22 cellular contexts compared by ENCODE assay signal in the genomic region with DNA sequence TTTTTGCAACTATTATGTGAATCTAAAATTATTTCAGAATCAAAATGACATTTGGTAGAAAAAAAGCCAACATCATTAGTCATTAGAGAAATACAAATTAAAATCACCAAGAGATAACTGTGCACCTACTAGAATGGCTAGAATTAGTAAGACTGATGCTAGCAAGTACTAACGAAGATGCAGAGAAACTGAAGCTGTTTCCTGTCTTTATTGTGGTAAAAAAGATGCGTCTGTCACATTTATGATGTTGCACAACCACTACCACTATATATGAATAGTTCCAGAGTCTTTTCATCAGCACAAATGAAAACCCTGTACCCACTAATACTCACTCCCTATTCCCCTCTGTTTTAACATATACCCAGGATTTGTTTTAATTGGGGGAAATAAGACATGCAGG. TPM values are rescaled to one million over a fixed set of nuclear protein-coding genes. Genes with fewer than 3 reads are reported as not detected.
DNase-seq lines count a peak whose midpoint lies in the region; ATAC-seq, FAIRE-seq and TF ChIP-seq lines count a peak whose summit lies in the region.
"Had no signal": no experiment of that assay in that cellular context is flagged by ENCODE, and none has a peak within 500 bp of the region (broad histone marks: within the 10 kb centered on the region; RNA-seq: fewer than 3 reads in every experiment).

No MANE protein-coding gene starts in this region.

- BruUV-seq in HepG2 (replicated peaks; lab: Mats Ljungman, UMichigan) (no TSS peak), IMR-90 (replicated peaks; lab: Mats Ljungman, UMichigan) (no TSS peak), Caco-2 (replicated peaks; lab: Mats Ljungman, UMichigan) (no TSS peak)

- 3% methylated on average over 2 of the region's 2 CpGs for WGBS in HepG2 (ENCODE audit: low lambda C conversion rate)
- 30% methylated on average over 2 of the region's 2 CpGs for WGBS in right lobe of liver (ENCODE audit: insufficient coverage, low coverage, low lambda C conversion rate, missing lambda C conversion rate)
- WGBS in IMR-90 (ENCODE audit: extremely low coverage in 2 of 2, insufficient read length in 1 of 2), 2 experiments = no CpG with 5 or more reads among the region's 2 CpGs

- H3K36me3 ChIP-seq in HepG2 (replicated peaks in 1 of 2; ENCODE audit: control insufficient read depth in 1 of 2, insufficient read depth in 2 of 2, low read length in 2 of 2) (no peaks in the 10 kb centered on the region), right lobe of liver (no peaks in the 10 kb centered on the region), IMR-90 (ENCODE audit: control insufficient read depth, insufficient read depth, low read length) (no peaks in the 10 kb centered on the region), bronchial epithelial cell (ENCODE audit: control insufficient read depth, insufficient read depth, low read length) (no peaks in the 10 kb centered on the region), Caco-2 (ENCODE audit: control insufficient read depth, insufficient read depth, low read length) (no peaks in the 10 kb centered on the region)
- H3K36me3 ChIP-seq: BLaER1 had no signal

- peaks cover 0 to 33% of the 10 kb centered on the region in 2 experiments; a peak in 3 of 5 replicates for H3K27me3 ChIP-seq in HepG2 (ENCODE audit: control insufficient read depth in 1 of 2, insufficient read depth in 2 of 2, low read length in 2 of 2)
- no peaks in the 10 kb centered on the region for H3K27me3 ChIP-seq in right lobe of liver
- peaks cover 38% of the 10 kb centered on the region for H3K27me3 ChIP-seq in IMR-90 (ENCODE audit: control insufficient read depth, insufficient read depth, low read length)
- no peaks in the 10 kb centered on the region for H3K27me3 ChIP-seq in bronchial epithelial cell (ENCODE audit: control insufficient read depth, insufficient read depth, low read length)
- H3K27me3 ChIP-seq in Caco-2 (replicated peaks; ENCODE audit: control insufficient read depth, insufficient read depth, low read length) = no peaks in the 10 kb centered on the region
- H3K27me3 ChIP-seq: BLaER1 had no signal

- in situ Hi-C loops in HepG2 (cut with HindIII; ENCODE audit: extremely low pct_ligation_motif_present, low pct_unique_long_range_greater_than_20kb) (no loop called here), IMR-90 (cut with MboI; ENCODE audit: low sequenced_read_pairs) (no loop called here)

- no peak overlapping the region for H3K23ac ChIP-seq in IMR-90 (ENCODE audit: low read depth, low read length)

- H3K4ac ChIP-seq in IMR-90 (ENCODE audit: low read depth, low read length) = no peak overlapping the region

- no peak overlapping the region for H2AK5ac ChIP-seq in IMR-90 (ENCODE audit: low read depth, low read length)

- H4K20me1 ChIP-seq in HepG2 (ENCODE audit: insufficient read depth, low read length) = no peaks in the 10 kb centered on the region
- H4K20me1 ChIP-seq in IMR-90 (ENCODE audit: insufficient read depth, low read length) = no peaks in the 10 kb centered on the region
- H4K20me1 ChIP-seq: BLaER1 had no signal

- H3K4me2 ChIP-seq in HepG2 (ENCODE audit: low read depth, low read length) (no peak overlapping the region), IMR-90 (ENCODE audit: low read depth, low read length) (no peak overlapping the region)
- H3K4me2 ChIP-seq: BLaER1 had no signal

- no peak overlapping the region for H2BK20ac ChIP-seq in IMR-90 (ENCODE audit: low read depth, low read length)

- TF ChIP-seq RAD21 in HepG2 (CRISPR knock-in tag; IDR thresholded peaks at IDR 0.05) (no peak), IMR-90 (IDR thresholded peaks at IDR 0.05; ENCODE audit: low read length) (no peak)

- no peak for TF ChIP-seq POLR2A in HepG2 (IDR thresholded peaks at IDR 0.05; ENCODE audit: insufficient read depth in 1 of 2, low read depth in 2 of 2, low read length in 2 of 2)
- TF ChIP-seq POLR2A in right lobe of liver (IDR thresholded peaks at IDR 0.05) = no peak
- no peak for TF ChIP-seq POLR2A in IMR-90 (IDR thresholded peaks at IDR 0.05; ENCODE audit: low read depth, low read length)

- no peak overlapping the region for H2BK120ac ChIP-seq in IMR-90 (ENCODE audit: low read depth, low read length)

- H3K9ac ChIP-seq in HepG2 (ENCODE audit: insufficient read depth, low read depth, low read length) (no peak overlapping the region), IMR-90 (ENCODE audit: low read depth, low read length) (no peak overlapping the region)
- H3K9ac ChIP-seq: BLaER1, GM23248 had no signal

- CTCF ChIA-PET in HepG2 (lab: Yijun Ruan, JAX; ENCODE audit: low intra/inter-chr PET ratio, low total read pairs) = no interaction called here
- CTCF ChIA-PET in IMR-90 (lab: Yijun Ruan, JAX) = no interaction called here
- CTCF ChIA-PET in Caco-2 (lab: Charles Lee) = no interaction called here

- H3K27ac ChIP-seq in HepG2 (ENCODE audit: extremely low read length, insufficient read depth, low read length) (no peak overlapping the region), right lobe of liver (no peak overlapping the region), IMR-90 (ENCODE audit: insufficient read depth, low read length) (no peak overlapping the region)
- H3K27ac ChIP-seq: 22Rv1, BLaER1, GM23248 had no signal

- intact Hi-C loops in HepG2 (cut with micrococcal nuclease; ENCODE audit: unreplicated experiment) = no loop called here
- intact Hi-C loops in right lobe of liver (cut with DNase I) = no loop called here
- intact Hi-C loops in IMR-90 (cut with micrococcal nuclease) = no loop called here
- intact Hi-C loops in Caco-2 (cut with micrococcal nuclease; ENCODE audit: unreplicated experiment) = no loop called here

- H3K27me3 Mint-ChIP-seq in Caco-2 (ENCODE audit: insufficient read depth, unreplicated experiment) = peaks cover 4% of the 10 kb centered on the region

- no peaks in the 10 kb centered on the region for H3K79me1 ChIP-seq in IMR-90 (ENCODE audit: low read depth in 1 of 2, low read length in 2 of 2)

- no peak overlapping the region for H4K91ac ChIP-seq in IMR-90 (ENCODE audit: insufficient read depth, low read depth, low read length)

- dilution Hi-C loops in IMR-90 (cut with HindIII; ENCODE audit: low sequenced_read_pairs, unreplicated experiment) = no loop called here

- H3K4me1 ChIP-seq in HepG2 (ENCODE audit: insufficient read depth, low read length) (no peaks in the 10 kb centered on the region), right lobe of liver (no peaks in the 10 kb centered on the region), IMR-90 (ENCODE audit: control insufficient read depth, insufficient read depth, low read length) (no peaks in the 10 kb centered on the region), Caco-2 (peaks cover 3% of the 10 kb centered on the region; the same call in 1 of the 2 replicates)
- H3K4me1 ChIP-seq: BLaER1 had no signal

- H2BK15ac ChIP-seq in IMR-90 (ENCODE audit: low read depth, low read length) = no peak overlapping the region

- DNase-seq in HepG2 (ENCODE audit: low spot score) = no peak
- DNase-seq in right lobe of liver = no peak
- no peak for DNase-seq in IMR-90
- no peak for DNase-seq in bronchial epithelial cell (ENCODE audit: low read depth)
- DNase-seq in activated naive CD4-positive, alpha-beta T cell (lab: John Stamatoyannopoulos, UW) = no peak
- no peak for DNase-seq in Caco-2
- DNase-seq: Calu3; CD4-positive, alpha-beta T cell; CD8-positive, alpha-beta memory T cell; DMS53; DMS79 treated with DMSO at 0.1 percent for 48 hours; GM23248; H7; HCEC 1CT had no signal

- no peak overlapping the region for H3K56ac ChIP-seq in IMR-90 (ENCODE audit: extremely low read depth, insufficient read depth, low read length)

- peaks cover 4% of the 10 kb centered on the region for H3K4me1 Mint-ChIP-seq in Caco-2 (ENCODE audit: low read depth, unreplicated experiment)
- H3K4me1 Mint-ChIP-seq: B cell; CD14-positive monocyte; CD8-positive, alpha-beta memory T cell had no signal

- no peak overlapping the region for H2BK5ac ChIP-seq in IMR-90 (ENCODE audit: low read depth, low read length, poor library complexity, severe bottlenecking)

- H2AK9ac ChIP-seq in IMR-90 (replicated peaks; ENCODE audit: low read depth, low read length, poor library complexity) = no peak overlapping the region

- TF ChIP-seq EP300 in HepG2 (IDR thresholded peaks at IDR 0.05; ENCODE audit: low read depth in 2 of 2, low read length in 2 of 2) (no peak), HepG2 (CRISPR knock-in tag; IDR thresholded peaks at IDR 0.05; ENCODE audit: borderline replicate concordance) (no peak)

- no peak overlapping the region for H2AFZ ChIP-seq in HepG2 (ENCODE audit: low read length)
- no peak overlapping the region for H2AFZ ChIP-seq in IMR-90 (replicated peaks; ENCODE audit: low read length, poor library complexity)
- H2AFZ ChIP-seq: GM23248 had no signal

- H3K14ac ChIP-seq in IMR-90 (replicated peaks; ENCODE audit: low read depth, low read length) = no peak overlapping the region

- FAIRE-seq in HepG2 (lab: Jason Lieb, UNC) (no peak), bronchial epithelial cell (lab: Jason Lieb, UNC) (peak; percentile 72)
- FAIRE-seq: A204.1, G401.6, GM12892, H1 had no signal

- no peak overlapping the region for H4K5ac ChIP-seq in IMR-90 (ENCODE audit: low read depth, low read length)

- H3K36me3 Mint-ChIP-seq in Caco-2 (ENCODE audit: insufficient read depth, unreplicated experiment) = no peaks in the 10 kb centered on the region
- H3K36me3 Mint-ChIP-seq: CD14-positive monocyte; CD8-positive, alpha-beta memory T cell had no signal

- H3K4me3 ChIP-seq in HepG2 (replicated peaks in 1 of 3; ENCODE audit: insufficient read depth in 1 of 3, low read depth in 2 of 3, low read length in 3 of 3) (no peak overlapping the region), right lobe of liver (no peak overlapping the region), IMR-90 (ENCODE audit: insufficient read depth, low read depth, low read length) (no peak overlapping the region), bronchial epithelial cell (ENCODE audit: low read depth, low read length) (no peak overlapping the region), Caco-2 (ENCODE audit: low read depth, low read length) (no peak overlapping the region)
- H3K4me3 ChIP-seq: BLaER1, GM23248 had no signal

- H3K9me3 ChIP-seq in HepG2 (ENCODE audit: low read length) (no peaks in the 10 kb centered on the region), right lobe of liver (no peaks in the 10 kb centered on the region), IMR-90 (ENCODE audit: control insufficient read depth, insufficient read depth, low read length) (no peaks in the 10 kb centered on the region), Caco-2 (no peaks in the 10 kb centered on the region)
- H3K9me3 ChIP-seq: BLaER1 had no signal

- TF ChIP-seq CTCF in HepG2 (CRISPR knock-in tag; IDR thresholded peaks at IDR 0.05) = no peak
- TF ChIP-seq CTCF in right lobe of liver (IDR thresholded peaks at IDR 0.05) = no peak
- no peak for TF ChIP-seq CTCF in IMR-90 (conservative IDR thresholded peaks at IDR 0.05; ENCODE audit: low read depth, low read length)
- no peak for TF ChIP-seq CTCF in bronchial epithelial cell (IDR thresholded peaks at IDR 0.05; ENCODE audit: insufficient read depth, low read length, severe bottlenecking)
- no peak for TF ChIP-seq CTCF in Caco-2 (IDR thresholded peaks at IDR 0.05; ENCODE audit: insufficient read depth in 1 of 2, low read depth in 1 of 2, low read length in 1 of 2, severe bottlenecking in 1 of 2, unreplicated experiment in 1 of 2)

- no peak overlapping the region for H3K27ac Mint-ChIP-seq in Caco-2 (ENCODE audit: unreplicated experiment)
- H3K27ac Mint-ChIP-seq: B cell; CD14-positive monocyte; CD4-positive, alpha-beta T cell; CD8-positive, alpha-beta memory T cell had no signal

- peaks cover 13% of the 10 kb centered on the region for H3K9me3 Mint-ChIP-seq in Caco-2 (ENCODE audit: unreplicated experiment)
- H3K9me3 Mint-ChIP-seq: CD4-positive, alpha-beta T cell had no signal

- H3K9me1 ChIP-seq in IMR-90 (ENCODE audit: insufficient read depth, low read length) = no peaks in the 10 kb centered on the region

- no peaks in the 10 kb centered on the region for H3K79me2 ChIP-seq in HepG2 (ENCODE audit: insufficient read depth, low read length)

- H3K4me3 Mint-ChIP-seq in Caco-2 (ENCODE audit: unreplicated experiment) = no peak overlapping the region
- H3K4me3 Mint-ChIP-seq: B cell; CD14-positive monocyte; CD4-positive, alpha-beta T cell; CD8-positive, alpha-beta memory T cell had no signal

- no peak overlapping the region for H3K18ac ChIP-seq in IMR-90 (ENCODE audit: low read depth, low read length)

- no peak overlapping the region for H4K8ac ChIP-seq in IMR-90 (ENCODE audit: low read depth in 2 of 2, low read length in 2 of 2)

- ATAC-seq in HepG2 (no peak), right lobe of liver (no peak), IMR-90 (ENCODE audit: low read depth) (no peak)

- POLR2A ChIA-PET in HepG2 (lab: Yijun Ruan, JAX) (no interaction called here), IMR-90 (lab: Charles Lee; ENCODE audit: unreplicated experiment) (no interaction called here), Caco-2 (lab: Charles Lee) (no interaction called here)

RNA-seq across cellular contexts. Expression of a gene that starts 16.7 kb away (rescaled TPM):
- total RNA-seq in HepG2 (2016; rRNA removed; fragmentation: Illumina TruSeq; extraction: Trizol) = 0.11 TPM in 1 of 2 replicates, not detected in the other
- total RNA-seq in HepG2 (2016; cell fraction: cytosol; rRNA removed; fragmentation: Illumina TruSeq; extraction: Trizol; ENCODE audit: low read depth) = 0.18 and 0.20 TPM in 2 replicates
- total RNA-seq in HepG2 (2016; cell fraction: insoluble cytoplasmic fraction; rRNA removed; fragmentation: Illumina TruSeq; extraction: Trizol) = not detected in 2 replicates
- 0.21 and 0.25 TPM in 2 replicates for total RNA-seq in HepG2 (2016; cell fraction: membrane; rRNA removed; fragmentation: Illumina TruSeq; extraction: Trizol)
- total RNA-seq in HepG2 (2016; cell fraction: nucleus; rRNA removed; fragmentation: Illumina TruSeq; extraction: Trizol) = not detected in 2 replicates
- 0.08 and 0.09 TPM in 2 replicates for polyA plus RNA-seq in HepG2 (2011; rRNA removed)
- polyA plus RNA-seq in HepG2 (2011; cell fraction: cytosol; rRNA removed) = 0.10 and 0.34 TPM in 2 replicates
- 0.21 TPM in 1 of 2 replicates, not detected in the other for polyA plus RNA-seq in HepG2 (2011; cell fraction: nucleus; rRNA removed)
- polyA plus RNA-seq in HepG2 (2012) = 0.09 TPM in 1 of 2 replicates, not detected in the other
- polyA plus RNA-seq in HepG2 (2016; cell fraction: cytosol; fragmentation: Illumina TruSeq; extraction: Trizol; ENCODE audit: low read depth) = 0.21 and 0.36 TPM in 2 replicates
- not detected in 2 replicates for polyA plus RNA-seq in HepG2 (2016; cell fraction: insoluble cytoplasmic fraction; fragmentation: Illumina TruSeq; extraction: Trizol; ENCODE audit: low read depth)
- polyA plus RNA-seq in HepG2 (2016; cell fraction: membrane; fragmentation: Illumina TruSeq; extraction: Trizol; ENCODE audit: low read depth) = 0.12 TPM in 1 of 2 replicates, not detected in the other
- not detected in 2 replicates for polyA plus RNA-seq in HepG2 (2016; cell fraction: nucleus; fragmentation: Illumina TruSeq; extraction: Trizol; ENCODE audit: insufficient read depth, low read depth)
- polyA minus RNA-seq in HepG2 (2011; rRNA and poly(A)+ RNA removed; ENCODE audit: low replicate concordance) = 0.32 and 4.4 TPM in 2 replicates
- not detected in 2 replicates for polyA minus RNA-seq in HepG2 (2011; cell fraction: cytosol; rRNA and poly(A)+ RNA removed)
- 0.37 and 0.39 TPM in 2 replicates for polyA minus RNA-seq in HepG2 (2011; cell fraction: nucleus; rRNA and poly(A)+ RNA removed)
- under 1 TPM in 3 of 6 experiments, not detected in 3; 0.15 to 0.56 (median 0.18) TPM for total RNA-seq in right lobe of liver
- total RNA-seq in IMR-90 (2012; rRNA removed) = 9.3 and 14.7 TPM in 2 replicates
- 33.6 and 40.0 TPM in 2 replicates for polyA plus RNA-seq in IMR-90 (2012; rRNA removed)
- polyA plus RNA-seq in IMR-90 (2012; cell fraction: cytosol; rRNA removed) = 27.9 and 76.1 TPM in 2 replicates
- 18.9 and 35.7 TPM in 2 replicates for polyA plus RNA-seq in IMR-90 (2012; cell fraction: nucleus; rRNA removed; ENCODE audit: low replicate concordance)
- total RNA-seq in bronchial epithelial cell = 4.6 and 7.4 TPM in 2 replicates
- not detected in 2 replicates for total RNA-seq in Caco-2 (2022)
- total RNA-seq: B cell; Calu3; CD4-positive, alpha-beta T cell; CD8-positive, alpha-beta memory T cell had no signal
- polyA plus RNA-seq: CD8-positive, alpha-beta memory T cell had no signal
